8 cellular contexts compared by ENCODE assay signal in the genomic region with DNA sequence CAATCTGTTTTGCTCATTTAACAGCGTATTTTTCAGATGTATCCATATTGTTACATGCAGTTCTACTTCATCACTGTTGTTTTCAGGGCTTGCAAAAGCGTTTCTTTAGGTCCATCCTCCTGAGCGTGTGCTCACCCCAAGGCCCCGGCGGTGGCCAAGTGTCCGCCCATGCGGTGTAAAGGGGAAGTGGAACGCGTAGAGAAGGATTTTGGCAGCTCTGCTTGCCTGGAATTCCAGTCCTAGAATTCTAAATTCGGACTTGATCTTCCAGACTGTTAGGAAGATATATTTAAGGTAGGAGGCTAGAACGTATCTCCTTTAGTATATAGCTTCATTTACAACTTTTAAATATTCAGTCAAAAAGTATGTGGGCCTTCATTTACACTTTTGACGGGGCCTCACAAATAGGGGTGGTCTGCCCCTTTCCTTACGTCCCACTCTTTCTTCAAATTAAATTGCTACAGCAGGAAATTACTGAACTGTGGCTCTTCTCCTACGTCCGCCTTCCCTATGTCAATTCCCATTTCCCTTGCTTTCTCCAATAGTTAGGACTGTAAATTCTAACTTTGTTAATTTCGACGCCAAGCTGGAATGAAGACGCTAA. TPM values are rescaled to one million over a fixed set of nuclear protein-coding genes. Genes with fewer than 3 reads are reported as not detected.
DNase-seq lines count a peak whose midpoint lies in the region; ATAC-seq and TF ChIP-seq lines count a peak whose summit lies in the region.

No MANE protein-coding gene starts in this region.

- peak overlapping the region; percentile 98 for H3K27ac ChIP-seq in muscle layer of duodenum (ENCODE audit: low read length)

- peak; percentile 21 for DNase-seq in BE2C
- DNase-seq in HAP-1 (ENCODE audit: low spot score in 2 of 2) = no peak
- DNase-seq in T-cell = peak in 1 of 34 experiments; percentile 3
- DNase-seq in erythroblast (lab: John Stamatoyannopoulos, UW) = peak; percentile 33 to 52
- DNase-seq in SIG-M5 treated with dmso at 0.1 percent for 504 hours (lab: John Stamatoyannopoulos, UW; ENCODE audit: unreplicated experiment) = no peak
- DNase-seq in putamen (ENCODE audit: low spot score) = no peak

- H3K27me3 Mint-ChIP-seq in T-cell = no peaks in the 10 kb centered on the region

- POLR2A ChIA-PET in T-cell (lab: Charles Lee) = interaction anchor here (0.7 to 1.8 kb wide), 9 partner anchors 10 to 1737 kb away, joined by 3 to 6 read pairs (median 4); partner anchors contain the start of genes CLDND1 (in 1 of the 2), CMSS1 (in 1 of the 2) and LNP1 (in 1 of the 2)

- no peak for TF ChIP-seq POLR2A in erythroblast (IDR thresholded peaks at IDR 0.05; ENCODE audit: low read length)

- TF ChIP-seq CTCF in BE2C (IDR thresholded peaks at IDR 0.05; ENCODE audit: low read depth, low read length) = no peak

- no peaks in the 10 kb centered on the region for H3K36me3 Mint-ChIP-seq in T-cell

- H3K4me1 ChIP-seq in BE2C = peaks cover 5% of the 10 kb centered on the region
- H3K4me1 ChIP-seq in HAP-1 = peaks cover 37% of the 10 kb centered on the region
- peaks cover 4 to 19% of the 10 kb centered on the region in 2 donors for H3K4me1 ChIP-seq in muscle layer of duodenum (ENCODE audit: control insufficient read depth in 1 of 2, insufficient read depth in 2 of 2, low read length in 2 of 2)

- H3K27me3 ChIP-seq in BE2C (no peaks in the 10 kb centered on the region), HAP-1 (ENCODE audit: low read depth) (0 out of 2 replicates have a peak, but pooled peaks cover 1% of the 10 kb centered on the region), muscle layer of duodenum (ENCODE audit: low read depth, low read length) (no peaks in the 10 kb centered on the region)

- CTCF ChIA-PET in T-cell (lab: Charles Lee) = interaction anchor here (0.5 to 1.3 kb wide), 9 partner anchors 9 to 442 kb away, joined by 3 to 5 read pairs (median 3); partner anchors contain the start of genes CMSS1 (in 1 of the 2) and LNP1 (in 1 of the 2)

- in situ Hi-C loops in HAP-1 (cut with MboI; ENCODE audit: low sequenced_read_pairs) = no loop called here

- H3K4me3 ChIP-seq in BE2C (ENCODE audit: low read depth, low read length) (peak overlapping the region; percentile 94), HAP-1 (peak overlapping the region; percentile 95), muscle layer of duodenum (ENCODE audit: low read depth in 1 of 2, low read length in 2 of 2) (peak overlapping the region; percentile 94 to 96)

- H3K9me3 ChIP-seq in BE2C (no peaks in the 10 kb centered on the region), HAP-1 (no peaks in the 10 kb centered on the region), muscle layer of duodenum (ENCODE audit: control insufficient read depth in 1 of 2, low read length in 2 of 2) (no peaks in the 10 kb centered on the region)

- H3K27ac Mint-ChIP-seq in T-cell = peak overlapping the region; percentile 95 to 99

- peak overlapping the region; percentile 79 to 92 (median 90) for H3K4me3 Mint-ChIP-seq in T-cell

- H3K36me3 ChIP-seq in BE2C = no peaks in the 10 kb centered on the region
- peaks cover 3% of the 10 kb centered on the region; the same call in 1 of the 2 replicates for H3K36me3 ChIP-seq in HAP-1 (replicated peaks)
- H3K36me3 ChIP-seq in muscle layer of duodenum (ENCODE audit: control insufficient read depth in 1 of 2, insufficient read depth in 2 of 2, low read length in 2 of 2) = peaks cover 0 to 5% of the 10 kb centered on the region in 2 donors

- no peaks in the 10 kb centered on the region for H3K9me3 Mint-ChIP-seq in T-cell

- H3K4me1 Mint-ChIP-seq in T-cell = peaks cover 53 to 62% (median 57%) of the 10 kb centered on the region in 3 donors

- ATAC-seq in T-cell (replicated peaks in 1 of 4) (no peak), GM19463 (IDR thresholded peaks at IDR 0.05; ENCODE audit: unreplicated experiment) (no peak)

RNA-seq across cellular contexts. Expression of gene TBC1D23, which starts 0.6 kb away (rescaled TPM):
- polyA plus RNA-seq in BE2C (2012; ENCODE audit: insufficient read depth, insufficient read length, low read depth) = 13.5 TPM
- 10 to 100 TPM; 26.4 to 33.4 (median 31.9) TPM for total RNA-seq in T-cell

Comparison
In these comparisons a context has a peak if more than half of its experiments do, and no peak if none do; other contexts are left out.
1. DNase-seq: peak in BE2C (single experiment) and erythroblast (2 of 2); none in HAP-1 (0 of 2), SIG-M5 treated with dmso at 0.1 percent for 504 hours (single experiment) and putamen (single experiment).
2. Peak in every context shown above with its lines, with median percentiles within 50 percentile points of each other: H3K4me3 ChIP-seq.